Comparison of ENCODE assay signal across 8 cellular contexts in genomic region chr1:89822109-89822962, GRCh38. TPM values are rescaled to one million over a fixed set of nuclear protein-coding genes. Genes with fewer than 3 reads are reported as not detected.
DNase-seq lines count a peak whose midpoint lies in the region; ATAC-seq and TF ChIP-seq lines count a peak whose summit lies in the region.

No MANE protein-coding gene starts in this region.

- no peak for DNase-seq in activated T-cell treated with anti-CD3 and anti-CD28 coated beads, Interleukin-2, amount 50 U/mL, for 24 hours
- DNase-seq in activated T-cell treated with anti-CD3 and anti-CD28 coated beads for 4 hours (no peak), T-cell (no peak), fibroblast of pulmonary artery (ENCODE audit: low read depth) (no peak), gastrocnemius medialis (no peak)
- DNase-seq in NK-92 treated with Interleukin-12 subunit alpha and Interleukin-12 subunit beta, amount 100 ng/mL, for 24 hours (lab: John Stamatoyannopoulos, UW), result no peak

- CTCF ChIA-PET in T-cell (lab: Charles Lee), result interaction anchor here (0.9 to 1.2 kb wide), 2 partner anchors 20 to 21 kb away, joined by 3 to 8 read pairs; no protein-coding TSS in a partner anchor

- no peaks in the 10 kb centered on the region for H3K36me3 ChIP-seq in gastrocnemius medialis

- H3K27ac ChIP-seq in gastrocnemius medialis, result peak overlapping the region in 3 of 4 donors; percentile 77 to 88 (median 78)

- in situ Hi-C loops in gastrocnemius medialis (cut with MboI; ENCODE audit: low sequenced_read_pairs in 4 of 4), result no loop called here

- H3K4me3 Mint-ChIP-seq in activated T-cell treated with anti-CD3 and anti-CD28 coated beads, Interleukin-2, amount 50 U/mL, for 24 hours, result peak overlapping the region; percentile 80
- H3K4me3 Mint-ChIP-seq in T-cell, result peak overlapping the region; percentile 84 to 94 (median 87)

- H3K36me3 Mint-ChIP-seq in activated T-cell treated with anti-CD3 and anti-CD28 coated beads, Interleukin-2, amount 50 U/mL, for 24 hours (ENCODE audit: low read depth), result peaks cover 6% of the 10 kb centered on the region
- H3K36me3 Mint-ChIP-seq in T-cell, result peaks cover 3% of the 10 kb centered on the region

- no peaks in the 10 kb centered on the region for H3K27me3 ChIP-seq in gastrocnemius medialis

- intact Hi-C loops in gastrocnemius medialis (cut with DNase I; ENCODE audit: low total_unique reads), result loop anchor here (5.0 kb wide), 2 partner anchors 95 to 170 kb away; no protein-coding TSS in a partner anchor

- no peak for ATAC-seq in T-cell (replicated peaks in 1 of 4)
- ATAC-seq in gastrocnemius medialis, result no peak
- no peak for ATAC-seq in GM18873 (IDR thresholded peaks at IDR 0.05; ENCODE audit: low FRiP score, unreplicated experiment)
- no peak for ATAC-seq in HG03196 (IDR thresholded peaks at IDR 0.05; ENCODE audit: unreplicated experiment)

- peak overlapping the region; percentile 70 for H3K27ac Mint-ChIP-seq in activated T-cell treated with anti-CD3 and anti-CD28 coated beads, Interleukin-2, amount 50 U/mL, for 24 hours
- peak overlapping the region; percentile 73 to 88 for H3K27ac Mint-ChIP-seq in T-cell

- no peak for TF ChIP-seq CTCF in fibroblast of pulmonary artery (IDR thresholded peaks at IDR 0.05; ENCODE audit: low read length, missing control alignments)
- no peak for TF ChIP-seq CTCF in gastrocnemius medialis (IDR thresholded peaks at IDR 0.05 in 4 of 5, conservative IDR thresholded peaks at IDR 0.05 in 1 of 5)

- H3K9me3 Mint-ChIP-seq in activated T-cell treated with anti-CD3 and anti-CD28 coated beads, Interleukin-2, amount 50 U/mL, for 24 hours, result no peaks in the 10 kb centered on the region
- no peaks in the 10 kb centered on the region for H3K9me3 Mint-ChIP-seq in T-cell

- H3K4me1 ChIP-seq in gastrocnemius medialis, result peaks cover 20 to 37% of the 10 kb centered on the region in 2 donors

- H3K4me3 ChIP-seq in fibroblast of pulmonary artery (replicated peaks; ENCODE audit: low read depth, low read length) (peak overlapping the region; percentile 62), gastrocnemius medialis (peak overlapping the region; percentile 83 to 88 (median 86))

- H3K27me3 Mint-ChIP-seq in activated T-cell treated with anti-CD3 and anti-CD28 coated beads, Interleukin-2, amount 50 U/mL, for 24 hours, result no peaks in the 10 kb centered on the region
- no peaks in the 10 kb centered on the region for H3K27me3 Mint-ChIP-seq in T-cell

- POLR2A ChIA-PET in T-cell (lab: Charles Lee), result interaction anchor here (0.6 to 1.1 kb wide), 5 partner anchors 21 to 1195 kb away, joined by 3 to 6 read pairs (median 3); no protein-coding TSS in a partner anchor

- H3K9me3 ChIP-seq in gastrocnemius medialis, result no peaks in the 10 kb centered on the region

- peaks cover 38% of the 10 kb centered on the region for H3K4me1 Mint-ChIP-seq in activated T-cell treated with anti-CD3 and anti-CD28 coated beads, Interleukin-2, amount 50 U/mL, for 24 hours (ENCODE audit: low read depth)
- peaks cover 28 to 38% (median 38%) of the 10 kb centered on the region in 3 donors for H3K4me1 Mint-ChIP-seq in T-cell

- TF ChIP-seq POLR2A in gastrocnemius medialis (IDR thresholded peaks at IDR 0.05), result no peak

RNA-seq across cellular contexts. Expression of gene LRRC8D, which starts 1.5 kb away (rescaled TPM):
- 10 to 100 TPM; 23.8 to 43.4 (median 33.0) TPM for total RNA-seq in T-cell
- total RNA-seq in gastrocnemius medialis, result 10 to 100 TPM in 2 of 4 donors, 1 to 10 TPM in 2; 3.0 to 15.0 (median 9.2) TPM
